ENCODE assay signal across 23 cellular contexts in the genomic region with DNA sequence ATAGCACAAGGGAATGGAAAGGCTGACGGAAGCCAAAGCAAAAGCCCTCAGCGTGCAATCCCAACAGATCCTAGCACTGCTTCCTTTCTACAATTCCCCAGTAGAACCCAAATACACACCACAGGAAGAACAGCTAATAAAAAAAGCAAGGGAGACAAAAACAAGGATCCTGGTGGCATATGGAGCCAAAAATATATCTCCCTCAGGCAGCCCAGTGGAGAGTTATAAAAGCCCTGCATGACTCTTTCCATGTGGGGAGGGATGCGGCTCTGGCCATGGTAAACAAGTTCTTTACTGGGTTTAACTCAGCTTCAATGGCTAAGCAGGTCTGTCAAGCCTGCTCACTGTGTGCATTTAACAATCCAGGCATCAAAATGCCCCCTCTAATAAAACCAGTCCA.
"Had no signal": no experiment of that assay in that cellular context is flagged by ENCODE, and none has a peak within 500 bp of the region (broad histone marks: within the 10 kb centered on the region; RNA-seq: fewer than 3 reads in every experiment).

No MANE protein-coding gene starts in this region.

- H3K27ac ChIP-seq: adrenal gland, ascending aorta, brain microvascular endothelial cell, left ventricle myocardium inferior, parathyroid adenoma, testis, vagina, WERI-Rb-1 had no signal

- H2AFZ ChIP-seq: parathyroid adenoma had no signal

- H3K79me2 ChIP-seq: parathyroid adenoma had no signal

- H3K9ac ChIP-seq: parathyroid adenoma had no signal

- FAIRE-seq: endothelial cell of umbilical vein, TTC549 had no signal

- H3K9me3 ChIP-seq: adrenal gland, ascending aorta, left ventricle myocardium inferior, testis, vagina had no signal

- H3K27me3 ChIP-seq: adrenal gland, ascending aorta, brain microvascular endothelial cell, testis, vagina had no signal

- H3K4me3 ChIP-seq: adrenal gland, ascending aorta, left ventricle myocardium inferior, testis, vagina had no signal

- H3K36me3 ChIP-seq: adrenal gland, ascending aorta, brain microvascular endothelial cell, left ventricle myocardium inferior, vagina, WERI-Rb-1 had no signal

- DNase-seq: activated CD8-positive, alpha-beta memory T cell treated with anti-CD3 and anti-CD28 coated beads for 24 hours; activated CD8-positive, alpha-beta memory T cell treated with anti-CD3 and anti-CD28 coated beads, Interleukin-2, amount 50 U/mL, for 4 hours; activated naive CD4-positive, alpha-beta T cell; activated T-cell treated with anti-CD3 and anti-CD28 coated beads, Interleukin-2, amount 50 U/mL, for 4 hours; adrenal gland; brain microvascular endothelial cell; caudate nucleus; effector memory CD4-positive, alpha-beta T cell; foreskin melanocyte; immature natural killer cell; kidney glomerular epithelial cell; left ventricle myocardium inferior; nephron progenitor cell; stimulated activated CD4-positive, alpha-beta T cell treated with anti-CD3 and anti-CD28 coated beads, Interleukin-2, amount 100 ng/mL, for 48 hours; stimulated activated naive CD4-positive, alpha-beta T cell; testis; trophoblast cell; WERI-Rb-1 had no signal

- H3K4me1 ChIP-seq: adrenal gland, ascending aorta, parathyroid adenoma, testis had no signal
